6 cellular contexts compared by ENCODE assay signal in genomic region chr11:66327171-66328035, GRCh38. TPM values are rescaled to one million over a fixed set of nuclear protein-coding genes. Genes with fewer than 3 reads are reported as not detected.
DNase-seq lines count a peak whose midpoint lies in the region; ATAC-seq lines count a peak whose summit lies in the region.

No MANE protein-coding gene starts in this region.

- H3K27ac Mint-ChIP-seq in natural killer cell treated with Interleukin-12 subunit alpha and Interleukin-12 subunit beta and Interleukin-15 and Interleukin-18, amount 100 ng/mL, for 72 hours: peak overlapping the region in 1 of 2 donors; percentile 42

- peak in 1 of 2 donors; percentile 3 for ATAC-seq in natural killer cell treated with Interleukin-12 subunit alpha and Interleukin-12 subunit beta and Interleukin-15 and Interleukin-18, amount 100 ng/mL, for 72 hours
- ATAC-seq in GM21515 (IDR thresholded peaks at IDR 0.05; ENCODE audit: unreplicated experiment): no peak

- peaks cover 4 to 7% of the 10 kb centered on the region in 2 donors for H3K27me3 Mint-ChIP-seq in natural killer cell treated with Interleukin-12 subunit alpha and Interleukin-12 subunit beta and Interleukin-15 and Interleukin-18, amount 100 ng/mL, for 72 hours

- H3K4me3 Mint-ChIP-seq in natural killer cell treated with Interleukin-12 subunit alpha and Interleukin-12 subunit beta and Interleukin-15 and Interleukin-18, amount 100 ng/mL, for 72 hours: peak overlapping the region; percentile 21

- no peaks in the 10 kb centered on the region for H3K9me3 Mint-ChIP-seq in natural killer cell treated with Interleukin-12 subunit alpha and Interleukin-12 subunit beta and Interleukin-15 and Interleukin-18, amount 100 ng/mL, for 72 hours

- peak overlapping the region; percentile 3 for H3K27ac ChIP-seq in angular gyrus (ENCODE audit: low read depth, low read length)

- H3K36me3 Mint-ChIP-seq in natural killer cell treated with Interleukin-12 subunit alpha and Interleukin-12 subunit beta and Interleukin-15 and Interleukin-18, amount 100 ng/mL, for 72 hours: no peaks in the 10 kb centered on the region

- DNase-seq in GOT3 (lab: John Stamatoyannopoulos, UW): peak; percentile 17
- DNase-seq in natural killer cell treated with Interleukin-12 subunit alpha and Interleukin-12 subunit beta and Interleukin-15 and Interleukin-18, amount 100 ng/mL, for 72 hours (ENCODE audit: low spot score): peak; percentile 59
- no peak for DNase-seq in NCI-H526 (lab: John Stamatoyannopoulos, UW)
- no peak for DNase-seq in T-helper 9 cell

- peaks cover 25 to 26% of the 10 kb centered on the region in 2 donors for H3K4me1 Mint-ChIP-seq in natural killer cell treated with Interleukin-12 subunit alpha and Interleukin-12 subunit beta and Interleukin-15 and Interleukin-18, amount 100 ng/mL, for 72 hours (ENCODE audit: low read depth in 2 of 2)

RNA-seq across cellular contexts. Expression of gene RIN1, which starts 8.8 kb away (rescaled TPM):
- total RNA-seq in natural killer cell treated with Interleukin-12 subunit alpha and Interleukin-12 subunit beta and Interleukin-15 and Interleukin-18, amount 100 ng/mL, for 72 hours: 1 to 10 TPM in 1 of 2 donors, under 1 TPM in 1; 0.43 to 2.1 TPM

RNA-seq across cellular contexts. Expression of gene CD248, which starts 10.6 kb away (rescaled TPM):
- under 1 TPM; 0.10 to 0.59 TPM for total RNA-seq in natural killer cell treated with Interleukin-12 subunit alpha and Interleukin-12 subunit beta and Interleukin-15 and Interleukin-18, amount 100 ng/mL, for 72 hours

RNA-seq across cellular contexts. Expression of gene BRMS1, which starts 17.5 kb away (rescaled TPM):
- 10 to 100 TPM; 53.2 to 64.5 TPM for total RNA-seq in natural killer cell treated with Interleukin-12 subunit alpha and Interleukin-12 subunit beta and Interleukin-15 and Interleukin-18, amount 100 ng/mL, for 72 hours

RNA-seq across cellular contexts. Expression of gene B4GAT1, which starts 20.0 kb away (rescaled TPM):
- 1 to 10 TPM; 3.5 to 5.4 TPM for total RNA-seq in natural killer cell treated with Interleukin-12 subunit alpha and Interleukin-12 subunit beta and Interleukin-15 and Interleukin-18, amount 100 ng/mL, for 72 hours

RNA-seq across cellular contexts. Expression of gene TMEM151A, which starts 35.7 kb away (rescaled TPM):
- not detected for total RNA-seq in natural killer cell treated with Interleukin-12 subunit alpha and Interleukin-12 subunit beta and Interleukin-15 and Interleukin-18, amount 100 ng/mL, for 72 hours

Comparison
In these comparisons a context has a peak if more than half of its experiments do, and no peak if none do; other contexts are left out.
1. DNase-seq: peak in GOT3 (single experiment) and natural killer cell treated with Interleukin-12 subunit alpha and Interleukin-12 subunit beta and Interleukin-15 and Interleukin-18, amount 100 ng/mL, for 72 hours (single experiment); none in NCI-H526 (0 of 2) and T-helper 9 cell (single experiment).